Comparison of ENCODE assay signal across 13 cellular contexts in the genomic region with DNA sequence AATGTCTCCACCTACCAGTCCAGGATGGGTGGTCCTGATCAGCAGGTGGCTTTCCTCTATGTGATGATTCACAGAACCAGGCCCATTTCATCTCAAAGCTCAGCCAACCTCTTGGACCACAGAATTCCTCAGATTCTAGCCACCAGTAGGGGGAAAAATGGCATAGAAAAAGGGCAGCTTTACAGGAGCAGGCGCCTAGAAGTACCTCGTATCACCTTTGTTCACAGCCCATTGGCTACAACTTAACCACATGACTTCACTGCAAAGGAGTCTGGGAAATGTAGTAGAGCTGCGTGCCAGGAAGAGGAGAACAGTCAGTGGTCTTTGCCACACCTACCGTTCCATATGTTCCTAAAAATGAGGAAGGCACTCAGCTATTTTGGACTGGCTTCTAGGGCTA.
DNase-seq lines count a peak whose midpoint lies in the region; ATAC-seq and TF ChIP-seq lines count a peak whose summit lies in the region.
"Had no signal": no experiment of that assay in that cellular context is flagged by ENCODE, and none has a peak within 500 bp of the region (broad histone marks: within the 10 kb centered on the region; RNA-seq: fewer than 3 reads in every experiment).

No MANE protein-coding gene starts in this region.

- no peaks in the 10 kb centered on the region for H3K36me3 ChIP-seq in mesenchymal stem cell (ENCODE audit: control insufficient read depth in 1 of 2, insufficient read depth in 2 of 2, low read depth in 1 of 2, low read length in 2 of 2)

- no peak overlapping the region for H3K14ac ChIP-seq in mesenchymal stem cell (ENCODE audit: low read length in 2 of 2)

- no peak overlapping the region for H3K9ac ChIP-seq in mesenchymal stem cell (ENCODE audit: low read length)

- H3K27ac Mint-ChIP-seq in chondrocyte (ENCODE audit: unreplicated experiment): no peak overlapping the region

- no peak overlapping the region for H3K4me2 ChIP-seq in mesenchymal stem cell (ENCODE audit: low read length, poor library complexity, severe bottlenecking)

- no peak overlapping the region for H3K27ac ChIP-seq in mesenchymal stem cell (ENCODE audit: low read length, poor library complexity, severe bottlenecking)
- H3K27ac ChIP-seq: 22Rv1 had no signal

- H3K36me3 Mint-ChIP-seq in activated T-cell treated with anti-CD3 and anti-CD28 coated beads, Interleukin-2, amount 50 U/mL, for 4 hours (ENCODE audit: insufficient read depth): no peaks in the 10 kb centered on the region
- no peaks in the 10 kb centered on the region for H3K36me3 Mint-ChIP-seq in chondrocyte (ENCODE audit: low read depth)
- H3K36me3 Mint-ChIP-seq: type B pancreatic cell had no signal

- H3K23ac ChIP-seq in mesenchymal stem cell (ENCODE audit: low read length in 2 of 2): no peak overlapping the region

- no peak overlapping the region for H2BK120ac ChIP-seq in mesenchymal stem cell (ENCODE audit: low read depth, low read length)

- H3K4ac ChIP-seq in mesenchymal stem cell (ENCODE audit: low read depth in 1 of 2, low read length in 2 of 2): peak overlapping the region; percentile 53 to 57

- no peaks in the 10 kb centered on the region for H3K79me1 ChIP-seq in mesenchymal stem cell (replicated peaks; ENCODE audit: low read length, poor library complexity, severe bottlenecking)

- no peak overlapping the region for H2AFZ ChIP-seq in mesenchymal stem cell (ENCODE audit: low read depth, low read length)

- peaks cover 3% of the 10 kb centered on the region for H3K4me1 ChIP-seq in mesenchymal stem cell (ENCODE audit: control insufficient read depth, insufficient read depth, low read depth, low read length)

- no peaks in the 10 kb centered on the region for H3K9me3 Mint-ChIP-seq in activated T-cell treated with anti-CD3 and anti-CD28 coated beads, Interleukin-2, amount 50 U/mL, for 4 hours
- H3K9me3 Mint-ChIP-seq in chondrocyte (ENCODE audit: low read depth): no peaks in the 10 kb centered on the region
- H3K9me3 Mint-ChIP-seq: type B pancreatic cell had no signal

- H3K18ac ChIP-seq in mesenchymal stem cell (ENCODE audit: low read depth in 1 of 2, low read length in 2 of 2): no peak overlapping the region

- DNase-seq in DMS 273 (lab: John Stamatoyannopoulos, UW; ENCODE audit: unreplicated experiment) (peak; percentile 22), DMS 273 treated with DMSO at 0.1 percent for 48 hours (lab: John Stamatoyannopoulos, UW) (no peak), NCI-H2171 treated with DMSO at 0.1 percent for 48 hours (lab: John Stamatoyannopoulos, UW) (peak; percentile 76), mesenchymal stem cell (no peak), chondrocyte (ENCODE audit: low spot score) (no peak)
- no peak for DNase-seq in activated T-cell treated with anti-CD3 and anti-CD28 coated beads, Interleukin-2, amount 50 U/mL, for 4 hours
- DNase-seq: NCI-H226; stimulated activated CD4-positive, alpha-beta T cell treated with anti-CD3 and anti-CD28 coated beads, Interleukin-4, amount 100 ng/mL, for 4 hours; T1000 had no signal

- H3K4me1 Mint-ChIP-seq in activated T-cell treated with anti-CD3 and anti-CD28 coated beads, Interleukin-2, amount 50 U/mL, for 4 hours (ENCODE audit: low read depth): no peaks in the 10 kb centered on the region
- peaks cover 16% of the 10 kb centered on the region for H3K4me1 Mint-ChIP-seq in chondrocyte (ENCODE audit: low read depth)

- H3K27me3 Mint-ChIP-seq in activated T-cell treated with anti-CD3 and anti-CD28 coated beads, Interleukin-2, amount 50 U/mL, for 4 hours (ENCODE audit: low read depth): peaks cover under 1% of the 10 kb centered on the region
- H3K27me3 Mint-ChIP-seq in chondrocyte (ENCODE audit: low read depth): no peaks in the 10 kb centered on the region
- H3K27me3 Mint-ChIP-seq: type B pancreatic cell had no signal

- peak overlapping the region in 1 of 2 experiments; percentile 47 for H2BK12ac ChIP-seq in mesenchymal stem cell (ENCODE audit: low read length in 2 of 2)

- H2AK5ac ChIP-seq in mesenchymal stem cell (ENCODE audit: low read length, severe bottlenecking): no peak overlapping the region

- ATAC-seq in HG02763 (IDR thresholded peaks at IDR 0.05; ENCODE audit: unreplicated experiment) (peak; percentile 83), HG03045 (IDR thresholded peaks at IDR 0.05; ENCODE audit: unreplicated experiment) (no peak)
- ATAC-seq in activated T-cell treated with anti-CD3 and anti-CD28 coated beads, Interleukin-2, amount 50 U/mL, for 4 hours: no peak

- H3K27me3 ChIP-seq in mesenchymal stem cell (ENCODE audit: control insufficient read depth in 1 of 2, insufficient read depth in 1 of 2, low read length in 2 of 2): no peaks in the 10 kb centered on the region

- peak overlapping the region; percentile 33 for H4K8ac ChIP-seq in mesenchymal stem cell (ENCODE audit: low read length)

- H3K4me3 Mint-ChIP-seq in activated T-cell treated with anti-CD3 and anti-CD28 coated beads, Interleukin-2, amount 50 U/mL, for 4 hours: no peak overlapping the region
- H3K4me3 Mint-ChIP-seq in chondrocyte (ENCODE audit: unreplicated experiment): no peak overlapping the region
- H3K4me3 Mint-ChIP-seq: type B pancreatic cell had no signal

- H2BK5ac ChIP-seq in mesenchymal stem cell (ENCODE audit: low read depth, low read length, poor library complexity, severe bottlenecking): no peak overlapping the region

- no peak overlapping the region for H2BK15ac ChIP-seq in mesenchymal stem cell (ENCODE audit: low read depth, poor library complexity, severe bottlenecking)

- H3K9me3 ChIP-seq in mesenchymal stem cell (ENCODE audit: control insufficient read depth, low read length): no peaks in the 10 kb centered on the region

- TF ChIP-seq CTCF in chondrocyte (IDR thresholded peaks at IDR 0.05): no peak

- WGBS in mesenchymal stem cell: 88% methylated on average over 3 of the region's 4 CpGs

- H3K4me3 ChIP-seq in mesenchymal stem cell (ENCODE audit: insufficient read depth in 1 of 2, low read depth in 1 of 2, low read length in 2 of 2): no peak overlapping the region

- peak overlapping the region; percentile 28 for H4K91ac ChIP-seq in mesenchymal stem cell (ENCODE audit: low read length)

Comparison
In these comparisons a context has a peak if more than half of its experiments do, and no peak if none do; other contexts are left out.
1. DNase-seq: peak in DMS 273 (single experiment) and NCI-H2171 treated with DMSO at 0.1 percent for 48 hours (single experiment); none in DMS 273 treated with DMSO at 0.1 percent for 48 hours (single experiment), mesenchymal stem cell (single experiment), activated T-cell treated with anti-CD3 and anti-CD28 coated beads, Interleukin-2, amount 50 U/mL, for 4 hours (single experiment) and chondrocyte (single experiment).